Comparison of ENCODE assay signal across 9 cellular contexts in genomic region chr6:151014404-151015150, GRCh38.
DNase-seq lines count a peak whose midpoint lies in the region; ATAC-seq and TF ChIP-seq lines count a peak whose summit lies in the region.
"Had no signal": no experiment of that assay in that cellular context is flagged by ENCODE, and none has a peak within 500 bp of the region (broad histone marks: within the 10 kb centered on the region; RNA-seq: fewer than 3 reads in every experiment).

No MANE protein-coding gene starts in this region.

- H3K4me3 ChIP-seq in CD8-positive, alpha-beta memory T cell (ENCODE audit: low read length) = no peak overlapping the region
- H3K4me3 ChIP-seq in SJSA1 (no peak overlapping the region), heart right ventricle (peak overlapping the region in 4 of 10 donors; percentile 13 to 20 (median 18))

- peak overlapping the region in 6 of 7 donors; percentile 46 to 76 (median 66) for H3K4me3 Mint-ChIP-seq in CD8-positive, alpha-beta memory T cell
- H3K4me3 Mint-ChIP-seq: T-helper 1 cell treated with Interleukin-12 subunit alpha and Interleukin-12 subunit beta and Interleukin-4 antibody, amounts not matched to agents 30 μg/mL and 1 μg/mL, for 36 hours had no signal

- H3K27ac ChIP-seq in CD8-positive, alpha-beta memory T cell (ENCODE audit: low read depth, low read length) = no peak overlapping the region
- H3K27ac ChIP-seq in SJSA1 (peak overlapping the region; percentile 6; the same call in 1 of the 2 replicates), heart right ventricle (no peak overlapping the region)

- no peaks in the 10 kb centered on the region for H3K36me3 ChIP-seq in CD8-positive, alpha-beta memory T cell (ENCODE audit: insufficient read depth, low read length)
- H3K36me3 ChIP-seq in SJSA1 = peaks cover 36% of the 10 kb centered on the region
- H3K36me3 ChIP-seq in heart right ventricle = peaks cover 0 to 21% (median 0%) of the 10 kb centered on the region in 9 donors

- DNase-seq in CD8-positive, alpha-beta memory T cell = peak; percentile 36 to 71 (median 42)
- DNase-seq in LHCN-M2 (ENCODE audit: low read depth) (peak; percentile 44), SJSA1 (ENCODE audit: low read depth in 1 of 2, low spot score in 2 of 2) (peak; percentile 61 to 78), heart right ventricle (peak; percentile 61 to 68), putamen (ENCODE audit: low spot score) (peak; percentile 58)
- peak; percentile 50 for DNase-seq in activated naive CD4-positive, alpha-beta T cell treated with anti-CD3 and anti-CD28 coated beads, Interleukin-2, amount 50 U/mL, for 16 hours

- H3K4me1 Mint-ChIP-seq in CD8-positive, alpha-beta memory T cell = peaks cover 4 to 14% (median 13%) of the 10 kb centered on the region in 3 donors

- POLR2A ChIA-PET in CD8-positive, alpha-beta memory T cell (lab: Charles Lee) = interaction anchor here (0.6 kb wide), 2 partner anchors 310 to 317 kb away, joined by 3 to 5 read pairs; no protein-coding TSS in a partner anchor

- intact Hi-C loops in heart right ventricle (cut with DNase I) = loop anchor here (1.0 to 10.0 kb wide), 11 partner anchors 117 to 460 kb away; no protein-coding TSS in a partner anchor

- CTCF ChIA-PET in CD8-positive, alpha-beta memory T cell (lab: Charles Lee) = interaction anchor here (0.7 to 7.2 kb wide), 19 partner anchors 9 to 460 kb away, joined by 3 to 113 read pairs (median 4); no protein-coding TSS in a partner anchor

- peak; percentile 80 for ATAC-seq in GM21367 (IDR thresholded peaks at IDR 0.05; ENCODE audit: unreplicated experiment)
- peak; percentile 59 to 84 (median 79) for ATAC-seq in heart right ventricle
- ATAC-seq in HG03521 (IDR thresholded peaks at IDR 0.05; ENCODE audit: unreplicated experiment) = no peak

- H3K9me3 ChIP-seq in CD8-positive, alpha-beta memory T cell (ENCODE audit: low read length) = no peaks in the 10 kb centered on the region
- H3K9me3 ChIP-seq in SJSA1 (replicated peaks) (no peaks in the 10 kb centered on the region), heart right ventricle (no peaks in the 10 kb centered on the region)

- no peaks in the 10 kb centered on the region for H3K9me3 Mint-ChIP-seq in CD8-positive, alpha-beta memory T cell
- H3K9me3 Mint-ChIP-seq: T-helper 1 cell treated with Interleukin-12 subunit alpha and Interleukin-12 subunit beta and Interleukin-4 antibody, amounts not matched to agents 30 μg/mL and 1 μg/mL, for 36 hours had no signal

- H3K27ac Mint-ChIP-seq in CD8-positive, alpha-beta memory T cell = peak overlapping the region in 3 of 8 donors; percentile 30 to 83 (median 69)
- H3K27ac Mint-ChIP-seq: T-helper 1 cell treated with Interleukin-12 subunit alpha and Interleukin-12 subunit beta and Interleukin-4 antibody, amounts not matched to agents 30 μg/mL and 1 μg/mL, for 36 hours had no signal

- H3K27me3 Mint-ChIP-seq in CD8-positive, alpha-beta memory T cell = no peaks in the 10 kb centered on the region

- WGBS in heart right ventricle, 2 donors = 47 to 49% methylated on average over 6 of the region's 6 CpGs

- no peaks in the 10 kb centered on the region for H3K27me3 ChIP-seq in CD8-positive, alpha-beta memory T cell (ENCODE audit: insufficient read depth, low read length, poor library complexity, severe bottlenecking)
- no peaks in the 10 kb centered on the region for H3K27me3 ChIP-seq in SJSA1 (replicated peaks)
- H3K27me3 ChIP-seq in heart right ventricle = no peaks in the 10 kb centered on the region

- peaks cover 0 to 2% (median 2%) of the 10 kb centered on the region in 3 donors for H3K36me3 Mint-ChIP-seq in CD8-positive, alpha-beta memory T cell

- H3K4me1 ChIP-seq in CD8-positive, alpha-beta memory T cell (ENCODE audit: insufficient read depth, low read length) = no peaks in the 10 kb centered on the region
- H3K4me1 ChIP-seq in SJSA1 (replicated peaks) (peaks cover 26% of the 10 kb centered on the region), heart right ventricle (peaks cover 0 to 7% (median 0%) of the 10 kb centered on the region in 9 donors)

- peak; percentile 96 to 100 (median 98) for TF ChIP-seq CTCF in heart right ventricle (IDR thresholded peaks at IDR 0.05)
